Comparison of ENCODE assay signal across 10 cellular contexts in the genomic region with DNA sequence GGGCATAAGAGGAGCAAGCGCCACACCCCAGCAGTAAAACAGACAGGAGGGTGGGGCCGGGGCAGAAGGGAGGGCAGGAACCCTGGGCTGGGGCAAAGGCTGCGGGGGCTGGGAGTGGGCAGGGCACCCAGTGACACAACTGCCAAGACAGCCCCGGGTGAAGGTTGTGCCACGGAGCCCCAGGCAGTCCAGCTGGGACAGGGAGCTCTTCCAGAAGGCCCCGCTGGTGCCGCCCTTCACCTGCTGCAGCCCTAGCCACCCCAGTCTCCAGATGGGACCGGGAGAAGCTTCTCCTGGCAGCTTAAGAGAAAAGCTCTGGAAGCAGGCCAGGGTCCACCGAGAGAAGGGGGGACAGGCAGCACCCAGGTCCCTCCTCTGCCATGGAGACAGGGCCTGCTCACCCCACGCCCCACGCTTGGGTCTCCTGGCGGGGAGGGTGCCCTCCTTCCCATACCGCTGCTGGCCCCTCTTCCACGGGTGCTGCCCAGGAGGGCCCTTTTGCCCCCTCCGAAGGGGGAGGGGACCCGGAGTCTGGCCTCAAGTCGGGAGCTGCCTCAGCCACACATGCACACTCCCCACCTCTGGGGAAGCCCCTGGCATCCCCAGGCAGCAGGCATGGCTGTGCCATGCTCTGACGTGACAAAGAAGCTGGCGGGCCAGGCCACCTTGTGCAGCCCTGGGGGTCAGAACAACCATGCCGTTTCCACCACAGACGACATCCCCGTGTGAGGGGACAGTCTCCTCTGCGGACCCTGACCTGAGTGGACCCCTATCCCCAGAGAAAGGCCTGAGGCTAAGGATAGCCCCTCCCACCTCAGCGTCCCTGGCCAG. TPM values are rescaled to one million over a fixed set of nuclear protein-coding genes. Genes with fewer than 3 reads are reported as not detected.
A peak's percentile ranks its signal among the peaks of the same experiment; 100 is the strongest.
DNase-seq lines count a peak whose midpoint lies in the region; ATAC-seq, FAIRE-seq and TF ChIP-seq lines count a peak whose summit lies in the region.
"Had no signal": no experiment of that assay in that cellular context is flagged by ENCODE, and none has a peak within 500 bp of the region (broad histone marks: within the 10 kb centered on the region; RNA-seq: fewer than 3 reads in every experiment).

No MANE protein-coding gene starts in this region.

- H3K4me3 ChIP-seq in Caco-2 (ENCODE audit: low read depth, low read length) (peak overlapping the region; percentile 70), PC-9 (peak overlapping the region; percentile 95; the same call in 1 of the 2 replicates), epithelial cell of esophagus (ENCODE audit: low read length) (peak overlapping the region; percentile 60), parathyroid adenoma (ENCODE audit: low read depth, low read length) (peak overlapping the region; percentile 69)

- H3K36me3 Mint-ChIP-seq in Caco-2 (ENCODE audit: insufficient read depth, unreplicated experiment) = peaks cover 11% of the 10 kb centered on the region

- peaks cover 6% of the 10 kb centered on the region; the same call in 1 of the 2 replicates for H3K79me2 ChIP-seq in PC-9 (ENCODE audit: low read depth)
- H3K79me2 ChIP-seq in parathyroid adenoma = no peaks in the 10 kb centered on the region

- TF ChIP-seq CTCF in Caco-2 (IDR thresholded peaks at IDR 0.05; ENCODE audit: insufficient read depth in 1 of 2, low read depth in 1 of 2, low read length in 1 of 2, severe bottlenecking in 1 of 2, unreplicated experiment in 1 of 2) (no peak), PC-9 (conservative IDR thresholded peaks at IDR 0.05) (no peak), epithelial cell of esophagus (IDR thresholded peaks at IDR 0.05; ENCODE audit: insufficient read depth, low read depth, low read length, missing control alignments) (no peak), parathyroid adenoma (IDR thresholded peaks at IDR 0.05) (no peak)

- peaks cover 4% of the 10 kb centered on the region; the same call in 1 of the 2 replicates for H3F3A ChIP-seq in PC-9 (ENCODE audit: insufficient read depth, low read depth)

- no peak for DNase-seq in Caco-2
- DNase-seq in PC-9 = peak in 1 of 2 experiments; percentile 31
- DNase-seq in epithelial cell of esophagus (ENCODE audit: low read depth) = no peak
- no peak for DNase-seq in H54 (ENCODE audit: insufficient read length, low spot score)
- no peak for DNase-seq in globus pallidus (ENCODE audit: low spot score)
- DNase-seq: hippocampal formation had no signal

- no peak overlapping the region for H3K9ac ChIP-seq in parathyroid adenoma

- no peak for ATAC-seq in HG02840 (IDR thresholded peaks at IDR 0.05; ENCODE audit: low FRiP score, unreplicated experiment)
- no peak for ATAC-seq in GM21737 (IDR thresholded peaks at IDR 0.05; ENCODE audit: unreplicated experiment)

- peak overlapping the region; percentile 64 for H3K4me3 Mint-ChIP-seq in Caco-2 (ENCODE audit: unreplicated experiment)

- H3K9me3 Mint-ChIP-seq in Caco-2 (ENCODE audit: unreplicated experiment) = no peaks in the 10 kb centered on the region

- CTCF ChIA-PET in Caco-2 (lab: Charles Lee) (no interaction called here), PC-9 (lab: Charles Lee) (interaction anchor here (0.6 kb wide), 1 partner anchor 189 kb away, joined by 3 read pairs; no protein-coding TSS in a partner anchor)

- H2AFZ ChIP-seq in PC-9 (no peak overlapping the region), parathyroid adenoma (no peak overlapping the region)

- TF ChIP-seq POLR2A in H54 (IDR thresholded peaks at IDR 0.05; ENCODE audit: low read depth, low read length) = no peak

- peaks cover 6% of the 10 kb centered on the region; the same call in 1 of the 2 replicates for H3K4me1 ChIP-seq in Caco-2
- H3K4me1 ChIP-seq in PC-9 (replicated peaks; ENCODE audit: insufficient read depth) = peaks cover 14% of the 10 kb centered on the region
- H3K4me1 ChIP-seq in parathyroid adenoma = no peaks in the 10 kb centered on the region

- no peak for FAIRE-seq in H54 (lab: Jason Lieb, UNC)
- FAIRE-seq: TTC549 had no signal

- intact Hi-C loops in Caco-2 (cut with micrococcal nuclease; ENCODE audit: unreplicated experiment) = loop anchor here (2.0 to 5.0 kb wide), 2 partner anchors 15 to 40 kb away; a partner anchor contains a TSS
- intact Hi-C loops in PC-9 (cut with micrococcal nuclease; ENCODE audit: unreplicated experiment) = loop anchor here (5.0 kb wide), 1 partner anchor 40 kb away; a partner anchor contains a TSS

- H3K36me3 ChIP-seq in Caco-2 (ENCODE audit: control insufficient read depth, insufficient read depth, low read length) = no peaks in the 10 kb centered on the region
- H3K36me3 ChIP-seq in PC-9 (ENCODE audit: low read depth) = no peaks in the 10 kb centered on the region
- H3K36me3 ChIP-seq in parathyroid adenoma (ENCODE audit: control insufficient read depth, insufficient read depth, low read length) = no peaks in the 10 kb centered on the region

- no peaks in the 10 kb centered on the region for H3K4me1 Mint-ChIP-seq in Caco-2 (ENCODE audit: low read depth, unreplicated experiment)

- H3K9me2 ChIP-seq in PC-9 (ENCODE audit: insufficient read depth) = no peaks in the 10 kb centered on the region

- POLR2A ChIA-PET in Caco-2 (lab: Charles Lee) (no interaction called here), PC-9 (lab: Charles Lee; ENCODE audit: unreplicated experiment) (no interaction called here)

- peak overlapping the region; percentile 94 for H3K4me2 ChIP-seq in PC-9
- H3K4me2 ChIP-seq in parathyroid adenoma (ENCODE audit: low read length) = peak overlapping the region; percentile 93

- peaks cover 20% of the 10 kb centered on the region for H4K20me1 ChIP-seq in PC-9 (ENCODE audit: insufficient read depth)

- BruUV-seq in Caco-2 (replicated peaks; lab: Mats Ljungman, UMichigan) (no TSS peak), PC-9 (replicated peaks; lab: Mats Ljungman, UMichigan) (TSS peak; percentile 56)

- no peaks in the 10 kb centered on the region for H3K27me3 Mint-ChIP-seq in Caco-2 (ENCODE audit: insufficient read depth, unreplicated experiment)

- H3K27ac ChIP-seq in PC-9 = no peak overlapping the region
- no peak overlapping the region for H3K27ac ChIP-seq in parathyroid adenoma

- H3K9me3 ChIP-seq in Caco-2 (no peaks in the 10 kb centered on the region; the same call in 1 of the 2 replicates), PC-9 (ENCODE audit: insufficient read depth, low read depth) (no peaks in the 10 kb centered on the region), parathyroid adenoma (ENCODE audit: control insufficient read depth, low read length) (no peaks in the 10 kb centered on the region)

- H3K27me3 ChIP-seq in Caco-2 (replicated peaks; ENCODE audit: control insufficient read depth, insufficient read depth, low read length) (no peaks in the 10 kb centered on the region), PC-9 (ENCODE audit: insufficient read depth, low read depth) (no peaks in the 10 kb centered on the region), parathyroid adenoma (ENCODE audit: control insufficient read depth, insufficient read depth, low read length) (no peaks in the 10 kb centered on the region)

- no peak overlapping the region for H3K27ac Mint-ChIP-seq in Caco-2 (ENCODE audit: unreplicated experiment)

RNA-seq across cellular contexts. Expression of a gene that starts 1.5 kb away (rescaled TPM):
- 13.9 and 14.1 TPM in 2 replicates for total RNA-seq in Caco-2 (2022)
- 11.5 and 16.9 TPM in 2 replicates for total RNA-seq in PC-9 (2021)

RNA-seq across cellular contexts. Expression of a gene that starts 15.0 kb away (rescaled TPM):
- total RNA-seq in Caco-2 (2022) (26.4 and 26.9 TPM in 2 replicates), PC-9 (2021) (46.6 and 74.7 TPM in 2 replicates)

RNA-seq across cellular contexts. Expression of a gene that starts 21.3 kb away (rescaled TPM):
- total RNA-seq in Caco-2 (2022) (8.7 and 9.6 TPM in 2 replicates), PC-9 (2021) (0.53 and 1.3 TPM in 2 replicates)

RNA-seq across cellular contexts. Expression of a gene that starts 39.5 kb away (rescaled TPM):
- 25.4 and 26.0 TPM in 2 replicates for total RNA-seq in Caco-2 (2022)
- total RNA-seq in PC-9 (2021) = 59.5 and 61.6 TPM in 2 replicates

RNA-seq across cellular contexts. Expression of a gene that starts 39.6 kb away (rescaled TPM):
- total RNA-seq in Caco-2 (2022) (22.3 and 30.2 TPM in 2 replicates), PC-9 (2021) (13.5 and 20.2 TPM in 2 replicates)
